8 cellular contexts compared by ENCODE assay signal in the genomic region with DNA sequence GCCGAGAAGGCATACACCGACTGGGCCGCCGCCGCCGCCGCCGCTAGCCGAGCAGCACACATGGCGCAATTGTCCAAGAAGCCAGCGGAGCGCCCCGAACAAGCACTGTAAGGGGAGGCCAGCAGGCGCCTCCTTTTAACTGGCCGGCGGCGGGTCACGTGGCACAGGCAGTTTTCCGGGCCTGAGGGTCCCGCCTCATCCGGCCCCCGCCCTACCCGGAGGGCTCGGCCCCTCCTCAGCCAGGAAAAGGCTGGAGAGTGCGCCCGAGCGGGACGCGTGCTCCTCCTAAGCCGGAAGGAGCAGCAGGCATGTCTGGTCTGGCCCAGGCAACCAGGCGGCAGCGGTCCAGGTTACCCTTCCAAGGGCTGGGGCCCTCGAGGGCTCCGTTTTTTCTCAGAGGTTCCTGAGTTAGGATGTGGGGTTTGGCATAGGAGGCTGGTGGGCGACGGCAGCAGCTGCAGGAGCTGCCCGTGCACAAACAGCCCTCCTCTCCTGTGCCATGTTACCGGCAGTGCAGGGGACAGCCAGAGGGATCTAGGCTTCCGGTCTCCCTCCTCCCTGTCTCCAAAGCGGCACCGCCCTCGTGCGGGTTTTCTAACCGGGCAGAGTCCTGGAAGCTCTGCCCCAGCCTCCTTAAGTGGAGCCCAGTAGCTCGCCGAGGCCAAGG. TPM values are rescaled to one million over a fixed set of nuclear protein-coding genes. Genes with fewer than 3 reads are reported as not detected.
DNase-seq lines count a peak whose midpoint lies in the region; ATAC-seq and TF ChIP-seq lines count a peak whose summit lies in the region.

Gene GPX1, minus strand, starts transcription at position 137 of the 667 bp plus-strand sequence. Its CDS starts 75 bp downstream, at position 62.

- peak; percentile 97 for DNase-seq in EH (ENCODE audit: low read depth)
- DNase-seq in GOT3 (lab: John Stamatoyannopoulos, UW), result peak; percentile 79
- DNase-seq in M059J (ENCODE audit: low read depth), result peak; percentile 92
- peak; percentile 87 for DNase-seq in SIG-M5 (lab: John Stamatoyannopoulos, UW)
- peak; percentile 73 for DNase-seq in activated gamma-delta T cell (lab: John Stamatoyannopoulos, UW)
- DNase-seq in fibroblast of the conjunctiva (ENCODE audit: low read depth), result peak; percentile 92
- DNase-seq in nephron progenitor cell, result peak; percentile 95
- peak; percentile 75 to 87 for DNase-seq in stimulated activated naive CD8-positive, alpha-beta T cell treated with anti-CD3 and anti-CD28 coated beads, Interleukin-15, amount 100 ng/mL, for 72 hours

- peak within 1 kb of the TSS; percentile 97 for H3K27ac Mint-ChIP-seq in nephron progenitor cell
- peak within 1 kb of the TSS; percentile 96 to 98 for H3K27ac Mint-ChIP-seq in stimulated activated naive CD8-positive, alpha-beta T cell treated with anti-CD3 and anti-CD28 coated beads, Interleukin-15, amount 100 ng/mL, for 72 hours

- peaks cover 57% of the 10 kb centered on the region for H3K36me3 Mint-ChIP-seq in nephron progenitor cell (ENCODE audit: low read depth)

- ATAC-seq in stimulated activated naive CD8-positive, alpha-beta T cell treated with anti-CD3 and anti-CD28 coated beads, Interleukin-15, amount 100 ng/mL, for 72 hours, result peak; percentile 90

- peaks cover 4% of the 10 kb centered on the region for H3K27me3 Mint-ChIP-seq in nephron progenitor cell (ENCODE audit: low read depth, poor library complexity)
- H3K27me3 Mint-ChIP-seq in stimulated activated naive CD8-positive, alpha-beta T cell treated with anti-CD3 and anti-CD28 coated beads, Interleukin-15, amount 100 ng/mL, for 72 hours, result no peaks in the 10 kb centered on the region

- peak within 1 kb of the TSS; percentile 97 for H3K4me3 Mint-ChIP-seq in nephron progenitor cell
- H3K4me3 Mint-ChIP-seq in stimulated activated naive CD8-positive, alpha-beta T cell treated with anti-CD3 and anti-CD28 coated beads, Interleukin-15, amount 100 ng/mL, for 72 hours, result peak within 1 kb of the TSS; percentile 91 to 92

- H3K9me3 Mint-ChIP-seq in nephron progenitor cell, result peaks cover 4% of the 10 kb centered on the region
- no peaks in the 10 kb centered on the region for H3K9me3 Mint-ChIP-seq in stimulated activated naive CD8-positive, alpha-beta T cell treated with anti-CD3 and anti-CD28 coated beads, Interleukin-15, amount 100 ng/mL, for 72 hours

- peaks cover 28% of the 10 kb centered on the region for H3K4me1 Mint-ChIP-seq in nephron progenitor cell
- H3K4me1 Mint-ChIP-seq in stimulated activated naive CD8-positive, alpha-beta T cell treated with anti-CD3 and anti-CD28 coated beads, Interleukin-15, amount 100 ng/mL, for 72 hours, result peaks cover 47% of the 10 kb centered on the region

- no peak for TF ChIP-seq CTCF in nephron progenitor cell (IDR thresholded peaks at IDR 0.05)

RNA-seq across cellular contexts. Expression of gene GPX1, which starts in this region (rescaled TPM):
- total RNA-seq in M059J (2014; rRNA removed; shearing (Covaris generic)), result 169 and 207 TPM in 2 replicates

Comparison
In these comparisons a context has a peak if more than half of its experiments do, and no peak if none do; other contexts are left out.
1. Peak in every context shown above with its lines: DNase-seq and ATAC-seq.